Comparison of ENCODE assay signal across 12 cellular contexts in genomic region chr9:94697972-94698581, GRCh38.
DNase-seq lines count a peak whose midpoint lies in the region; ATAC-seq and TF ChIP-seq lines count a peak whose summit lies in the region.
"Had no signal": no experiment of that assay in that cellular context is flagged by ENCODE, and none has a peak within 500 bp of the region (broad histone marks: within the 10 kb centered on the region; RNA-seq: fewer than 3 reads in every experiment).

No MANE protein-coding gene starts in this region.

- H3K36me3 ChIP-seq in parathyroid adenoma (ENCODE audit: control insufficient read depth, insufficient read depth, low read length) = no peaks in the 10 kb centered on the region
- H3K36me3 ChIP-seq: gastroesophageal sphincter had no signal

- DNase-seq in ELR (ENCODE audit: low read depth) (peak; percentile 19), NCI-H2227 treated with DMSO at 0.1 percent for 48 hours (lab: John Stamatoyannopoulos, UW) (peak; percentile 19), fibroblast of peridontal ligament (ENCODE audit: extremely low read depth) (peak; percentile 95), coronary artery (ENCODE audit: low spot score) (no peak), UCSD-AML1 (lab: John Stamatoyannopoulos, UW; ENCODE audit: unreplicated experiment) (no peak)
- no peak for DNase-seq in activated CD4-positive, CD25-positive, alpha-beta regulatory T cell treated with anti-CD3 and anti-CD28 coated beads, Interleukin-2, amount 50 U/mL, for 72 hours
- DNase-seq: midbrain; stimulated activated CD8-positive, alpha-beta memory T cell treated with anti-CD3 and anti-CD28 coated beads, Interleukin-4, amount 100 ng/mL, for 48 hours had no signal

- H3K27me3 ChIP-seq in parathyroid adenoma (ENCODE audit: control insufficient read depth, insufficient read depth, low read length) = no peaks in the 10 kb centered on the region
- H3K27me3 ChIP-seq: gastroesophageal sphincter had no signal

- H3K9ac ChIP-seq in parathyroid adenoma = no peak overlapping the region

- no peaks in the 10 kb centered on the region for H3K9me3 ChIP-seq in parathyroid adenoma (ENCODE audit: control insufficient read depth, low read length)
- H3K9me3 ChIP-seq: gastroesophageal sphincter had no signal

- H3K27ac ChIP-seq in parathyroid adenoma (no peak overlapping the region), coronary artery (no peak overlapping the region)
- H3K27ac ChIP-seq: gastroesophageal sphincter, skin epidermis had no signal

- H2AFZ ChIP-seq in parathyroid adenoma = peak overlapping the region; percentile 45

- H3K4me3 ChIP-seq in parathyroid adenoma (ENCODE audit: low read depth, low read length) = no peak overlapping the region
- H3K4me3 ChIP-seq in coronary artery = no peak overlapping the region
- H3K4me3 ChIP-seq: gastroesophageal sphincter, skin epidermis had no signal

- H3K4me2 ChIP-seq in parathyroid adenoma (ENCODE audit: low read length) = no peak overlapping the region

- no peaks in the 10 kb centered on the region for H3K4me1 ChIP-seq in parathyroid adenoma
- H3K4me1 ChIP-seq: gastroesophageal sphincter had no signal

- no peak for ATAC-seq in HG03108 (IDR thresholded peaks at IDR 0.05; ENCODE audit: unreplicated experiment)
- ATAC-seq: gastroesophageal sphincter had no signal

- H3K79me2 ChIP-seq in parathyroid adenoma = no peaks in the 10 kb centered on the region

- TF ChIP-seq CTCF in parathyroid adenoma (IDR thresholded peaks at IDR 0.05) (no peak), coronary artery (IDR thresholded peaks at IDR 0.05) (no peak)

Comparison
In these comparisons a context has a peak if more than half of its experiments do, and no peak if none do; other contexts are left out.
1. DNase-seq: peak in ELR (single experiment), NCI-H2227 treated with DMSO at 0.1 percent for 48 hours (single experiment) and fibroblast of peridontal ligament (single experiment); none in coronary artery (single experiment), activated CD4-positive, CD25-positive, alpha-beta regulatory T cell treated with anti-CD3 and anti-CD28 coated beads, Interleukin-2, amount 50 U/mL, for 72 hours (single experiment) and UCSD-AML1 (single experiment).